ENCODE assay signal across 8 cellular contexts in genomic region chr13:81017525-81018152, GRCh38.
A peak's percentile ranks its signal among the peaks of the same experiment; 100 is the strongest.
DNase-seq lines count a peak whose midpoint lies in the region; ATAC-seq and TF ChIP-seq lines count a peak whose summit lies in the region.

No MANE protein-coding gene starts in this region.

- H3K4me1 ChIP-seq in BLaER1 (no peaks in the 10 kb centered on the region), psoas muscle (no peaks in the 10 kb centered on the region), aorta (ENCODE audit: control insufficient read depth in 1 of 2, insufficient read depth in 2 of 2, low read length in 2 of 2) (no peaks in the 10 kb centered on the region)

- ATAC-seq in psoas muscle (peak in 2 of 4 donors; percentile 55 to 75), aorta (ENCODE audit: low FRiP score) (no peak)

- H3K4me3 ChIP-seq in BLaER1 (0 out of 2 replicates have a peak overlapping the region, but pooled peaks have one; percentile 20), fibroblast of pulmonary artery (replicated peaks; ENCODE audit: low read depth, low read length) (no peak overlapping the region), psoas muscle (peak overlapping the region; percentile 35), aorta (ENCODE audit: low read length in 2 of 2) (no peak overlapping the region)

- no peak overlapping the region for H3K9ac ChIP-seq in BLaER1

- H3K9me3 ChIP-seq in BLaER1 (peaks cover 19% of the 10 kb centered on the region), psoas muscle (peaks cover 8% of the 10 kb centered on the region), aorta (ENCODE audit: control insufficient read depth, low read length) (peaks cover 5% of the 10 kb centered on the region)

- H3K36me3 ChIP-seq in BLaER1, result no peaks in the 10 kb centered on the region
- no peaks in the 10 kb centered on the region for H3K36me3 ChIP-seq in psoas muscle (ENCODE audit: insufficient read depth in 1 of 2, low read depth in 1 of 2)
- no peaks in the 10 kb centered on the region for H3K36me3 ChIP-seq in aorta (ENCODE audit: control insufficient read depth in 1 of 2, insufficient read depth in 2 of 2, low read length in 1 of 2)

- no peak overlapping the region for H3K27ac ChIP-seq in BLaER1
- no peak overlapping the region for H3K27ac ChIP-seq in psoas muscle
- no peak overlapping the region for H3K27ac ChIP-seq in aorta (ENCODE audit: low read depth in 1 of 2, low read length in 2 of 2)

- H3K4me2 ChIP-seq in BLaER1, result peak overlapping the region; percentile 38; the same call in 1 of the 2 replicates

- H3K27me3 ChIP-seq in BLaER1, result no peaks in the 10 kb centered on the region
- no peaks in the 10 kb centered on the region for H3K27me3 ChIP-seq in psoas muscle (ENCODE audit: insufficient read depth in 3 of 3, low read length in 2 of 3)
- H3K27me3 ChIP-seq in aorta (ENCODE audit: control insufficient read depth in 1 of 2, insufficient read depth in 2 of 2, low read length in 1 of 2), result peaks cover 0 to 1% of the 10 kb centered on the region in 2 donors

- DNase-seq in GM20000 (ENCODE audit: low spot score) (peak; percentile 28), SHP77 treated with DMSO at 0.1 percent for 48 hours (lab: John Stamatoyannopoulos, UW) (peak; percentile 48), fibroblast of pulmonary artery (ENCODE audit: low read depth) (peak; percentile 81), psoas muscle (no peak), aorta (no peak), GM19238 (ENCODE audit: insufficient read length, low spot score) (no peak)

- intact Hi-C loops in psoas muscle (cut with DNase I) (loop anchor here in 1 of 2 donors (5.0 kb wide), 2 partner anchors 40 to 675 kb away; partner anchors contain the start of gene SPRY2), aorta (cut with DNase I) (loop anchor here in 1 of 2 donors (1.0 kb wide), 1 partner anchor 9 kb away; no protein-coding TSS in a partner anchor)

- H4K20me1 ChIP-seq in BLaER1, result no peaks in the 10 kb centered on the region

- WGBS in psoas muscle, 3 donors, result 9 to 14% (median 10%) methylated on average over 4 of the region's 4 CpGs
- 13 to 18% methylated on average over 4 of the region's 4 CpGs for WGBS in aorta, 2 donors

- TF ChIP-seq CTCF in GM20000 (IDR thresholded peaks at IDR 0.05; ENCODE audit: extremely low read depth, missing control alignments) (no peak), LNCAP (IDR thresholded peaks at IDR 0.05) (peak; percentile 58), fibroblast of pulmonary artery (IDR thresholded peaks at IDR 0.05; ENCODE audit: low read length, missing control alignments) (peak; percentile 52), psoas muscle (IDR thresholded peaks at IDR 0.05) (peak; percentile 60)

Comparison
In these comparisons a context has a peak if more than half of its experiments do, and no peak if none do; other contexts are left out.
1. H3K4me3 ChIP-seq: peak in BLaER1 (single experiment) and psoas muscle (single experiment); none in fibroblast of pulmonary artery (single experiment) and aorta (0 of 2).
2. DNase-seq: peak in GM20000 (single experiment), SHP77 treated with DMSO at 0.1 percent for 48 hours (single experiment) and fibroblast of pulmonary artery (single experiment); none in psoas muscle (0 of 2), aorta (0 of 2) and GM19238 (single experiment).